11 cellular contexts compared by ENCODE assay signal in genomic region chrX:25013593-25014365, GRCh38. TPM values are rescaled to one million over a fixed set of nuclear protein-coding genes. Genes with fewer than 3 reads are reported as not detected.
DNase-seq lines count a peak whose midpoint lies in the region; ATAC-seq, FAIRE-seq and TF ChIP-seq lines count a peak whose summit lies in the region.
"Had no signal": no experiment of that assay in that cellular context is flagged by ENCODE, and none has a peak within 500 bp of the region (broad histone marks: within the 10 kb centered on the region; RNA-seq: fewer than 3 reads in every experiment).

No MANE protein-coding gene starts in this region.

- CTCF ChIA-PET in activated naive CD4-positive, alpha-beta T cell treated with anti-CD3 and anti-CD28 coated beads, Interleukin-2, amount 10 ng/mL, durations not matched to agents 7 days and 5 days (lab: Charles Lee) = no interaction called here
- CTCF ChIA-PET in K562 (lab: Yijun Ruan, JAX; ENCODE audit: low intra/inter-chr PET ratio) = no interaction called here

- POLR2A ChIA-PET in K562 (lab: Yijun Ruan, JAX) = interaction anchor here (0.6 to 0.7 kb wide), 2 partner anchors 19 to 539 kb away, joined by 3 to 4 read pairs; no protein-coding TSS in a partner anchor

- FAIRE-seq in K562 (lab: Jason Lieb, UNC) = no peak
- FAIRE-seq: frontal cortex had no signal

- no peaks in the 10 kb centered on the region for H3K9me3 ChIP-seq in K562 (replicated peaks; ENCODE audit: control insufficient read depth, insufficient read depth, low read depth, low read length)
- H3K9me3 ChIP-seq: adrenal gland had no signal

- H3K27ac ChIP-seq in K562 (ENCODE audit: extremely low read depth, low read depth, low read length) = no peak overlapping the region
- H3K27ac ChIP-seq: adrenal gland had no signal

- no peaks in the 10 kb centered on the region for H3K36me3 ChIP-seq in K562 (ENCODE audit: control insufficient read depth, insufficient read depth, low read length)
- H3K36me3 ChIP-seq: adrenal gland had no signal

- H3K27me3 ChIP-seq in K562 (ENCODE audit: control insufficient read depth in 2 of 2, insufficient read depth in 2 of 2, low read length in 2 of 2) = peaks cover 13 to 69% of the 10 kb centered on the region in 2 experiments

- no peak overlapping the region for H2AFZ ChIP-seq in K562 (ENCODE audit: low read depth, low read length)

- no peak for TF ChIP-seq POLR2A in K562 (conservative IDR thresholded peaks at IDR 0.05)

- H3K4me2 ChIP-seq in K562 (ENCODE audit: insufficient read depth, low read length) = no peak overlapping the region

- ATAC-seq in K562 = peak; percentile 78
- peak; percentile 51 for ATAC-seq in stimulated activated naive CD8-positive, alpha-beta T cell treated with anti-CD3 and anti-CD28 coated beads, Interleukin-15, amount 100 ng/mL, for 72 hours

- WGBS in K562 (ENCODE audit: insufficient coverage, low coverage, missing lambda C conversion rate) = 6% methylated on average over 7 of the region's 52 CpGs

- no peak for TF ChIP-seq EP300 in K562 (IDR thresholded peaks at IDR 0.05; ENCODE audit: low read length)

- no TSS peak for BruUV-seq in K562 (replicated peaks; lab: Mats Ljungman, UMichigan)

- H3K4me1 ChIP-seq in K562 (replicated peaks in 1 of 2; ENCODE audit: control insufficient read depth in 2 of 2, insufficient read depth in 2 of 2, low read length in 2 of 2) = peaks cover 0 to 28% of the 10 kb centered on the region in 2 experiments; a peak in 2 of 5 replicates

- TF ChIP-seq CTCF in K562 (IDR thresholded peaks at IDR 0.05 in 2 of 3, conservative IDR thresholded peaks at IDR 0.05 in 1 of 3; ENCODE audit: insufficient read depth in 2 of 3, low read depth in 1 of 3, low read length in 3 of 3) = no peak

- no peak overlapping the region for H3K9ac ChIP-seq in K562 (ENCODE audit: insufficient read depth in 1 of 2, low read depth in 2 of 2, low read length in 2 of 2)

- no peaks in the 10 kb centered on the region for H3K36me3 Mint-ChIP-seq in activated naive CD4-positive, alpha-beta T cell treated with anti-CD3 and anti-CD28 coated beads, Interleukin-2, amount 10 ng/mL, durations not matched to agents 7 days and 5 days

- peaks cover 93% of the 10 kb centered on the region for H3K27me3 Mint-ChIP-seq in activated naive CD4-positive, alpha-beta T cell treated with anti-CD3 and anti-CD28 coated beads, Interleukin-2, amount 10 ng/mL, durations not matched to agents 7 days and 5 days
- peaks cover 84% of the 10 kb centered on the region for H3K27me3 Mint-ChIP-seq in stimulated activated naive CD8-positive, alpha-beta T cell treated with anti-CD3 and anti-CD28 coated beads, Interleukin-15, amount 100 ng/mL, for 72 hours

- H3K4me1 Mint-ChIP-seq in activated naive CD4-positive, alpha-beta T cell treated with anti-CD3 and anti-CD28 coated beads, Interleukin-2, amount 10 ng/mL, durations not matched to agents 7 days and 5 days = peaks cover 14% of the 10 kb centered on the region
- peaks cover 31% of the 10 kb centered on the region for H3K4me1 Mint-ChIP-seq in stimulated activated naive CD8-positive, alpha-beta T cell treated with anti-CD3 and anti-CD28 coated beads, Interleukin-15, amount 100 ng/mL, for 72 hours

- intact Hi-C loops in K562 (cut with micrococcal nuclease) = no loop called here

- no peaks in the 10 kb centered on the region for H4K20me1 ChIP-seq in K562 (replicated peaks; ENCODE audit: control insufficient read depth, insufficient read depth, low read length)

- no peaks in the 10 kb centered on the region for H3K9me3 Mint-ChIP-seq in activated naive CD4-positive, alpha-beta T cell treated with anti-CD3 and anti-CD28 coated beads, Interleukin-2, amount 10 ng/mL, durations not matched to agents 7 days and 5 days
- no peaks in the 10 kb centered on the region for H3K9me3 Mint-ChIP-seq in stimulated activated naive CD8-positive, alpha-beta T cell treated with anti-CD3 and anti-CD28 coated beads, Interleukin-15, amount 100 ng/mL, for 72 hours

- H3K9me1 ChIP-seq in K562 (ENCODE audit: control insufficient read depth, insufficient read depth, low read length) = no peaks in the 10 kb centered on the region

- DNase-seq in activated naive CD4-positive, alpha-beta T cell treated with anti-CD3 and anti-CD28 coated beads, Interleukin-2, amount 10 ng/mL, durations not matched to agents 7 days and 5 days = no peak
- DNase-seq in activated naive CD4-positive, alpha-beta T cell treated with anti-CD3 and anti-CD28 coated beads, Interleukin-2, amount 50 U/mL, for 16 hours = no peak
- peak; percentile 50 for DNase-seq in HuH-7.5 (ENCODE audit: low spot score)
- DNase-seq in K562 (ENCODE audit: extremely low read depth in 1 of 4, low spot score in 3 of 4) = peak; percentile 36 to 55 (median 40)
- no peak for DNase-seq in stimulated activated naive CD8-positive, alpha-beta T cell treated with anti-CD3 and anti-CD28 coated beads, Interleukin-15, amount 100 ng/mL, for 72 hours
- no peak for DNase-seq in G401 (ENCODE audit: low spot score)
- DNase-seq in NOMO-1 treated with DMSO at 0.1 percent for 48 hours (lab: John Stamatoyannopoulos, UW; ENCODE audit: unreplicated experiment) = no peak
- no peak for DNase-seq in putamen (ENCODE audit: low spot score)

- no peaks in the 10 kb centered on the region for H3K79me2 ChIP-seq in K562 (ENCODE audit: control insufficient read depth, insufficient read depth, low read length)

- no peak overlapping the region for H3K27ac Mint-ChIP-seq in activated naive CD4-positive, alpha-beta T cell treated with anti-CD3 and anti-CD28 coated beads, Interleukin-2, amount 10 ng/mL, durations not matched to agents 7 days and 5 days
- no peak overlapping the region for H3K27ac Mint-ChIP-seq in stimulated activated naive CD8-positive, alpha-beta T cell treated with anti-CD3 and anti-CD28 coated beads, Interleukin-15, amount 100 ng/mL, for 72 hours

- peak overlapping the region; percentile 43 for H3K4me3 Mint-ChIP-seq in activated naive CD4-positive, alpha-beta T cell treated with anti-CD3 and anti-CD28 coated beads, Interleukin-2, amount 10 ng/mL, durations not matched to agents 7 days and 5 days
- peak overlapping the region; percentile 63 to 79 for H3K4me3 Mint-ChIP-seq in stimulated activated naive CD8-positive, alpha-beta T cell treated with anti-CD3 and anti-CD28 coated beads, Interleukin-15, amount 100 ng/mL, for 72 hours

- no peak for TF ChIP-seq RAD21 in K562 (CRISPR knock-in tag; conservative IDR thresholded peaks at IDR 0.05 in 1 of 2, IDR thresholded peaks at IDR 0.05 in 1 of 2)

- in situ Hi-C loops in K562 (cut with MboI) = no loop called here
- in situ Hi-C loops in G401 (cut with HindIII; ENCODE audit: low sequenced_read_pairs) = no loop called here

- H3K4me3 ChIP-seq in K562 = no peak overlapping the region

TF ChIP-seq in K562, 482 proteins besides CTCF, POLR2A, EP300 and RAD21 (continues in another document):
- no peak for TF ChIP-seq HMG20B (CRISPR knock-in tag; IDR thresholded peaks at IDR 0.05)
- no peak for TF ChIP-seq TRIM24 (IDR thresholded peaks at IDR 0.05)
- TF ChIP-seq PCBP1 (IDR thresholded peaks at IDR 0.05; ENCODE audit: low read depth, low read length, poor library complexity, severe bottlenecking) = no peak
- no peak for TF ChIP-seq NCOA6 (IDR thresholded peaks at IDR 0.05)
- TF ChIP-seq ZNF3 (CRISPR knock-in tag; IDR thresholded peaks at IDR 0.05) = no peak
- TF ChIP-seq E2F6 (IDR thresholded peaks at IDR 0.05; ENCODE audit: borderline replicate concordance in 1 of 2, extremely low read depth in 1 of 2, insufficient read depth in 1 of 2, insufficient read length in 1 of 2, low read depth in 1 of 2, low read length in 1 of 2, poor library complexity in 1 of 2, severe bottlenecking in 1 of 2) = peak in 1 of 2 experiments; percentile 38
- no peak for TF ChIP-seq TAF1 (IDR thresholded peaks at IDR 0.05; ENCODE audit: control insufficient read depth, extremely low read depth, insufficient read depth, low read length, severe bottlenecking)
- TF ChIP-seq SMARCE1 (IDR thresholded peaks at IDR 0.05) = no peak
- no peak for TF ChIP-seq ZNF764 (CRISPR knock-in tag; IDR thresholded peaks at IDR 0.05; ENCODE audit: low read depth)

RNA-seq across cellular contexts. Expression of gene ARX, which starts 2.0 kb away (rescaled TPM):
- not detected in 2 replicates for total RNA-seq in K562 (2011; cell fraction: chromatin; rRNA removed; ENCODE audit: low replicate concordance)
- not detected in 2 replicates for total RNA-seq in K562 (2011; cell fraction: nucleolus; rRNA removed)
- not detected in 2 replicates for total RNA-seq in K562 (2011; cell fraction: nucleoplasm; rRNA removed)
- total RNA-seq in K562 (2014; rRNA removed) (not detected in 2 replicates), K562 (2014; rRNA removed; fragmentation: Illumina TruSeq; extraction: Trizol) (not detected in 2 replicates), K562 (2015; rRNA removed; fragmentation: Illumina TruSeq; extraction: Trizol) (not detected in 2 replicates), K562 (2021) (not detected in 2 replicates)
- polyA plus RNA-seq in K562 (2011; rRNA removed) (not detected in 2 replicates), K562 (2014; fragmentation: Illumina TruSeq; extraction: Trizol) (not detected in 2 replicates), K562 (2014; fragmentation: Nextera tagmentation; extraction: Ambion mirVana) (not detected), K562 (2014; rRNA removed) (0.03 TPM in 1 of 2 replicates, not detected in the other)
- 0.04 TPM in 1 of 2 replicates, not detected in the other for polyA plus RNA-seq in K562 (2011; cell fraction: cytosol; rRNA removed)
- polyA plus RNA-seq in K562 (2011; cell fraction: nucleus; rRNA removed) = not detected in 2 replicates
- not detected in 2 replicates for polyA plus RNA-seq in K562 (2012)
- not detected in 2 replicates for polyA minus RNA-seq in K562 (2011; rRNA and poly(A)+ RNA removed)
- polyA minus RNA-seq in K562 (2011; cell fraction: cytosol; rRNA and poly(A)+ RNA removed) = not detected in 2 replicates
- not detected in 2 replicates for polyA minus RNA-seq in K562 (2011; cell fraction: nucleus; rRNA and poly(A)+ RNA removed)
- 0.20 TPM in 1 of 2 replicates, not detected in the other for total RNA-seq in G401 (2014; rRNA removed; shearing (Covaris generic))
- total RNA-seq: adrenal gland, Daoy had no signal
- polyA plus RNA-seq: adrenal gland had no signal

Comparison
In these comparisons a context has a peak if more than half of its experiments do, and no peak if none do; other contexts are left out.
1. DNase-seq: peak in HuH-7.5 (single experiment) and K562 (4 of 4); none in activated naive CD4-positive, alpha-beta T cell treated with anti-CD3 and anti-CD28 coated beads, Interleukin-2, amount 10 ng/mL, durations not matched to agents 7 days and 5 days (single experiment), activated naive CD4-positive, alpha-beta T cell treated with anti-CD3 and anti-CD28 coated beads, Interleukin-2, amount 50 U/mL, for 16 hours (single experiment), stimulated activated naive CD8-positive, alpha-beta T cell treated with anti-CD3 and anti-CD28 coated beads, Interleukin-15, amount 100 ng/mL, for 72 hours (0 of 2), G401 (single experiment), NOMO-1 treated with DMSO at 0.1 percent for 48 hours (single experiment) and putamen (single experiment).